ENCODE assay signal across 8 cellular contexts in genomic region chr22:21587803-21588611, GRCh38. TPM values are rescaled to one million over a fixed set of nuclear protein-coding genes. Genes with fewer than 3 reads are reported as not detected.
A peak's percentile ranks its signal among the peaks of the same experiment; 100 is the strongest.
DNase-seq lines count a peak whose midpoint lies in the region; ATAC-seq and TF ChIP-seq lines count a peak whose summit lies in the region.

No MANE protein-coding gene starts in this region.

- H3K4me3 ChIP-seq in AG04450 (ENCODE audit: low read depth, low read length) = no peak overlapping the region

- CTCF ChIA-PET in AG04450 (lab: Charles Lee) = interaction anchor here (1.0 kb wide), 1 partner anchor 41 kb away, joined by 3 read pairs; no protein-coding TSS in a partner anchor

- no peak for TF ChIP-seq CTCF in AG04450 (IDR thresholded peaks at IDR 0.05; ENCODE audit: low read depth, low read length)

- ATAC-seq in GM18907 (IDR thresholded peaks at IDR 0.05; ENCODE audit: unreplicated experiment) = peak; percentile 78
- ATAC-seq in HG03095 (IDR thresholded peaks at IDR 0.05; ENCODE audit: unreplicated experiment) = peak; percentile 81
- ATAC-seq in GM18873 (IDR thresholded peaks at IDR 0.05; ENCODE audit: low FRiP score, unreplicated experiment) = no peak

- H3K9me3 ChIP-seq in AG04450 (ENCODE audit: control insufficient read depth, insufficient read depth, low read length) = no peaks in the 10 kb centered on the region

- POLR2A ChIA-PET in AG04450 (lab: Yijun Ruan, JAX) = no interaction called here

- DNase-seq in AG04450 (ENCODE audit: low read depth, low spot score) (peak; percentile 45), COR-L47 (lab: John Stamatoyannopoulos, UW) (no peak), mesenteric fat pad (ENCODE audit: low spot score) (no peak)
- peak; percentile 21 to 47 for DNase-seq in activated CD4-positive, alpha-beta T cell treated with anti-CD3 and anti-CD28 coated beads, Interleukin-2, amount 50 U/mL, for 24 hours (ENCODE audit: low read depth in 1 of 2, low spot score in 1 of 2)

- H3K27ac ChIP-seq in AG04450 (ENCODE audit: low read depth, low read length) (peak overlapping the region; percentile 22), layer of hippocampus (ENCODE audit: low read depth, low read length) (peak overlapping the region; percentile 55)

- no peaks in the 10 kb centered on the region for H3K27me3 ChIP-seq in AG04450 (ENCODE audit: control insufficient read depth, insufficient read depth, low read length)
- H3K27me3 ChIP-seq in layer of hippocampus (ENCODE audit: control insufficient read depth, insufficient read depth, low read length) = no peaks in the 10 kb centered on the region

RNA-seq across cellular contexts. Expression of gene UBE2L3, which starts 20.5 kb away (rescaled TPM):
- 72.7 and 77.2 TPM in 2 replicates for polyA plus RNA-seq in AG04450 (2011; rRNA removed)
- 47.8 and 51.0 TPM in 2 replicates for polyA minus RNA-seq in AG04450 (2011; rRNA and poly(A)+ RNA removed)
- 48.2 TPM for total RNA-seq in mesenteric fat pad

RNA-seq across cellular contexts. Expression of gene RIMBP3C, which starts 36.7 kb away (rescaled TPM):
- polyA plus RNA-seq in AG04450 (2011; rRNA removed) = not detected in 2 replicates
- 0.09 and 0.37 TPM in 2 replicates for polyA minus RNA-seq in AG04450 (2011; rRNA and poly(A)+ RNA removed)
- total RNA-seq in mesenteric fat pad = 0.26 TPM

RNA-seq across cellular contexts. Expression of gene YDJC, which starts 41.8 kb away (rescaled TPM):
- polyA plus RNA-seq in AG04450 (2011; rRNA removed) = 9.0 and 12.2 TPM in 2 replicates
- polyA minus RNA-seq in AG04450 (2011; rRNA and poly(A)+ RNA removed) = 3.4 and 4.4 TPM in 2 replicates
- 6.0 TPM for total RNA-seq in mesenteric fat pad

RNA-seq across cellular contexts. Expression of gene CCDC116, which starts 44.6 kb away (rescaled TPM):
- polyA plus RNA-seq in AG04450 (2011; rRNA removed) = 0.06 and 0.16 TPM in 2 replicates
- polyA minus RNA-seq in AG04450 (2011; rRNA and poly(A)+ RNA removed) = 0.13 TPM in 1 of 2 replicates, not detected in the other
- 0.39 TPM for total RNA-seq in mesenteric fat pad

RNA-seq across cellular contexts. Expression of gene SDF2L1, which starts 54.1 kb away (rescaled TPM):
- polyA plus RNA-seq in AG04450 (2011; rRNA removed) = 12.6 and 17.8 TPM in 2 replicates
- 6.8 and 7.4 TPM in 2 replicates for polyA minus RNA-seq in AG04450 (2011; rRNA and poly(A)+ RNA removed)
- total RNA-seq in mesenteric fat pad = 31.6 TPM

Comparison
In these comparisons a context has a peak if more than half of its experiments do, and no peak if none do; other contexts are left out.
1. DNase-seq: peak in AG04450 (single experiment) and activated CD4-positive, alpha-beta T cell treated with anti-CD3 and anti-CD28 coated beads, Interleukin-2, amount 50 U/mL, for 24 hours (2 of 2); none in COR-L47 (single experiment) and mesenteric fat pad (single experiment).